ENCODE assay signal across 21 cellular contexts in genomic region chr20:10658051-10658823, GRCh38. TPM values are rescaled to one million over a fixed set of nuclear protein-coding genes. Genes with fewer than 3 reads are reported as not detected.
DNase-seq lines count a peak whose midpoint lies in the region; ATAC-seq, FAIRE-seq and TF ChIP-seq lines count a peak whose summit lies in the region.
"Had no signal": no experiment of that assay in that cellular context is flagged by ENCODE, and none has a peak within 500 bp of the region (broad histone marks: within the 10 kb centered on the region; RNA-seq: fewer than 3 reads in every experiment).

No MANE protein-coding gene starts in this region.

- intact Hi-C loops in left ventricle myocardium superior (cut with micrococcal nuclease) (no loop called here), pancreas (cut with DNase I) (no loop called here), vagina (cut with DNase I) (no loop called here)

- no peak for FAIRE-seq in pancreas (lab: Jason Lieb, UNC)

- peak overlapping the region; percentile 31 for H3K27ac ChIP-seq in cardiac muscle cell
- peak overlapping the region; percentile 99 for H3K27ac ChIP-seq in epithelial cell of prostate
- peak overlapping the region; percentile 7 to 66 (median 24) for H3K27ac ChIP-seq in pancreas
- peak overlapping the region; percentile 97 for H3K27ac ChIP-seq in vagina
- H3K27ac ChIP-seq: neutrophil had no signal

- 54 to 58% methylated on average over 13 of the region's 13 CpGs for WGBS in pancreas, 2 donors

- H3K4me3 ChIP-seq in cardiac muscle cell (no peak overlapping the region), pancreas (no peak overlapping the region), vagina (no peak overlapping the region)
- H3K4me3 ChIP-seq: skin epidermis had no signal

- no peaks in the 10 kb centered on the region for H3K9me3 ChIP-seq in cardiac muscle cell (ENCODE audit: low read depth)
- H3K9me3 ChIP-seq in pancreas = no peaks in the 10 kb centered on the region
- H3K9me3 ChIP-seq in vagina = no peaks in the 10 kb centered on the region
- H3K9me3 ChIP-seq: neutrophil had no signal

- ATAC-seq in left ventricle myocardium superior (no peak), pancreas (peak; percentile 57 to 70 (median 68)), GM19324 (IDR thresholded peaks at IDR 0.05; ENCODE audit: low FRiP score, unreplicated experiment) (no peak), HG02759 (IDR thresholded peaks at IDR 0.05; ENCODE audit: unreplicated experiment) (no peak)
- ATAC-seq: Right ventricle myocardium inferior had no signal

- TF ChIP-seq POLR2A in vagina (IDR thresholded peaks at IDR 0.05) = no peak

- H3K36me3 ChIP-seq in cardiac muscle cell (peaks cover 30% of the 10 kb centered on the region), pancreas (peaks cover 0 to 43% (median 10%) of the 10 kb centered on the region in 3 donors), vagina (peaks cover 0 to 63% of the 10 kb centered on the region in 2 donors)

- H3K27me3 ChIP-seq in cardiac muscle cell (no peaks in the 10 kb centered on the region), pancreas (no peaks in the 10 kb centered on the region), vagina (no peaks in the 10 kb centered on the region)
- H3K27me3 ChIP-seq: neutrophil had no signal

- TF ChIP-seq CTCF in cardiac muscle cell (IDR thresholded peaks at IDR 0.05; ENCODE audit: low read depth, low read length) (no peak), pancreas (IDR thresholded peaks at IDR 0.05) (no peak), vagina (IDR thresholded peaks at IDR 0.05) (no peak)

- H3K4me1 ChIP-seq in cardiac muscle cell (ENCODE audit: low read depth) = peaks cover 53% of the 10 kb centered on the region
- peaks cover 57 to 72% (median 58%) of the 10 kb centered on the region in 3 donors for H3K4me1 ChIP-seq in pancreas
- H3K4me1 ChIP-seq in vagina = peaks cover 99% of the 10 kb centered on the region

- DNase-seq in cardiac muscle cell (ENCODE audit: low read depth in 1 of 2, low spot score in 1 of 2) = no peak
- no peak for DNase-seq in left ventricle myocardium superior
- no peak for DNase-seq in epithelial cell of prostate (ENCODE audit: low read depth, low spot score)
- peak in 5 of 6 donors; percentile 71 to 78 (median 74) for DNase-seq in pancreas
- DNase-seq in vagina (ENCODE audit: extremely low spot score in 2 of 2) = no peak
- DNase-seq in globus pallidus (ENCODE audit: low spot score) = no peak
- DNase-seq: activated CD4-positive, alpha-beta memory T cell treated with anti-CD3 and anti-CD28 coated beads, Interleukin-2, amount 10 ng/mL, durations not matched to agents 7 days and 5 days; activated naive CD8-positive, alpha-beta T cell treated with anti-CD3 and anti-CD28 coated beads, Interleukin-2, amount 10 ng/mL, durations not matched to agents 7 days and 5 days; activated T-cell treated with anti-CD3 and anti-CD28 coated beads, Interleukin-2, amount 50 U/mL, for 24 hours; C1 segment of cervical spinal cord; caudate nucleus; DMS53; effector CD4-positive, alpha-beta T cell; midbrain; NCI-H1694; NCI-H226 had no signal

RNA-seq across cellular contexts. Expression of gene JAG1, which starts 15.6 kb away (rescaled TPM):
- total RNA-seq in cardiac muscle cell (45.3 and 53.2 TPM in 2 replicates), left ventricle myocardium superior (17.0 TPM), pancreas (10 to 100 TPM; 22.6 to 60.1 (median 27.4) TPM), vagina (185 TPM)
- polyA plus RNA-seq in cardiac muscle cell (18.3 and 21.3 TPM in 2 replicates), pancreas (10 to 100 TPM; 13.9 to 14.6 TPM)

Comparison
In these comparisons a context has a peak if more than half of its experiments do, and no peak if none do; other contexts are left out.
1. DNase-seq: peak in pancreas (5 of 6); none in cardiac muscle cell (0 of 2), left ventricle myocardium superior (single experiment), epithelial cell of prostate (single experiment), vagina (0 of 2) and globus pallidus (single experiment).
2. H3K27ac ChIP-seq: peak in every context shown above with its lines; median percentile 99 in epithelial cell of prostate; 97 in vagina; 31 in cardiac muscle cell; 24 in pancreas.
3. ATAC-seq: peak in pancreas (4 of 4); none in left ventricle myocardium superior (single experiment), GM19324 (single experiment) and HG02759 (single experiment).